Comparison of ENCODE assay signal across 2 cellular contexts in genomic region chrX:41317487-41318208, GRCh38.
TF ChIP-seq lines count a peak whose summit lies in the region.

No MANE protein-coding gene starts in this region.

TF ChIP-seq in A549, 52 proteins besides CTCF, POLR2A, EP300 and RAD21:
- TF ChIP-seq SREBF2 (IDR thresholded peaks at IDR 0.05) (no peak), FOXS1 (CRISPR knock-in tag; IDR thresholded peaks at IDR 0.05) (no peak), RARB (CRISPR knock-in tag; IDR thresholded peaks at IDR 0.05) (no peak), CEBPB (IDR thresholded peaks at IDR 0.05) (no peak), CHD2 (IDR thresholded peaks at IDR 0.05; ENCODE audit: low read length, partially characterized antibody) (no peak), HES2 (IDR thresholded peaks at IDR 0.05) (no peak), JUN (IDR thresholded peaks at IDR 0.05) (no peak), KDM5A (IDR thresholded peaks at IDR 0.05) (no peak), NFE2L2 (conservative IDR thresholded peaks at IDR 0.05; ENCODE audit: low read length) (no peak), GATA3 (IDR thresholded peaks at IDR 0.05; ENCODE audit: borderline replicate concordance) (no peak)

TF ChIP-seq in GM12891, 5 proteins besides CTCF, POLR2A, EP300 and RAD21:
- TF ChIP-seq SPI1 (IDR thresholded peaks at IDR 0.05; ENCODE audit: low read depth, low read length) = no peak
- no peak for TF ChIP-seq PAX5 (IDR thresholded peaks at IDR 0.05; ENCODE audit: insufficient read depth, low read length, severe bottlenecking)
- TF ChIP-seq POU2F2 (IDR thresholded peaks at IDR 0.05; ENCODE audit: low read depth, low read length) = no peak
- no peak for TF ChIP-seq POLR2AphosphoS5 (IDR thresholded peaks at IDR 0.05; ENCODE audit: low read depth, low read length)
- TF ChIP-seq TAF1 (IDR thresholded peaks at IDR 0.05; ENCODE audit: low read depth, low read length) = no peak
